Comparison of ENCODE assay signal across 9 cellular contexts in the genomic region with DNA sequence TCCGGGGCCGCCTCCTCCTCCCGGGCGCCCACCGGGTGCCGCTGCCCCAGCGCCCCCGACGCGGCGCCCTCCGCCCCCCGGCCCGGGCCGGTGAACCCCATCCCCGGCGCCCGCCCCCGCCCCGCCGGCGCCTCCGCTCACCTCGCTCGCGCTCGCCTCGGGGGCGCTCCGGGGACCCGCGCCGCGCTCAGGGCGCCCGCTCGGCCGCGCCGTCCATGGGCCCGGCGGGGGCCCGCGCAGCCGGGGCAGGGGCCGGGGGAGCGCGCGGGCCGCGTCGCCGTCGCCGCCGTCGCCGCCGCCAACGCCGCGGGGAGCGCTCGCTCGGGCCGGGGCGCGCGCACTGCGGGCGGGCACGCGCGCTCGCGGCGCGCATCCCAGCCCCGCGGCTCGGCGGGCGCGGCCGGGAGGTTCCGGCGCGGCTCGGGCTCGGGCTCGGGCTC. TPM values are rescaled to one million over a fixed set of nuclear protein-coding genes. Genes with fewer than 3 reads are reported as not detected.
DNase-seq lines count a peak whose midpoint lies in the region; ATAC-seq and TF ChIP-seq lines count a peak whose summit lies in the region.
"Had no signal": no experiment of that assay in that cellular context is flagged by ENCODE, and none has a peak within 500 bp of the region (broad histone marks: within the 10 kb centered on the region; RNA-seq: fewer than 3 reads in every experiment).

No MANE protein-coding gene starts in this region.

- no peaks in the 10 kb centered on the region for H3F3A ChIP-seq in smooth muscle cell (ENCODE audit: low read depth)

- H3K27ac ChIP-seq in SJCRH30 (no peak overlapping the region), iPS DF 6.9 (ENCODE audit: low read length) (no peak overlapping the region), smooth muscle cell (ENCODE audit: low read depth) (no peak overlapping the region)

- H3K27me3 ChIP-seq in SJCRH30 (peaks cover 17% of the 10 kb centered on the region), iPS DF 6.9 (ENCODE audit: control insufficient read depth, insufficient read depth, low read length) (peaks cover 17% of the 10 kb centered on the region), smooth muscle cell (ENCODE audit: low read depth) (peaks cover 29% of the 10 kb centered on the region)

- H3K4me2 ChIP-seq in smooth muscle cell: peak overlapping the region; percentile 81

- H3K9ac ChIP-seq in smooth muscle cell (ENCODE audit: low read depth): peak overlapping the region; percentile 87

- H3K4me1 ChIP-seq in SJCRH30: no peaks in the 10 kb centered on the region; the same call in 1 of the 2 replicates
- peaks cover 22% of the 10 kb centered on the region for H3K4me1 ChIP-seq in iPS DF 6.9 (ENCODE audit: control insufficient read depth, insufficient read depth, low read length)
- H3K4me1 ChIP-seq in smooth muscle cell (ENCODE audit: low read depth): no peaks in the 10 kb centered on the region

- H3K36me3 ChIP-seq in SJCRH30 (no peaks in the 10 kb centered on the region), iPS DF 6.9 (ENCODE audit: control insufficient read depth, insufficient read depth, low read length) (no peaks in the 10 kb centered on the region), smooth muscle cell (ENCODE audit: low read depth) (no peaks in the 10 kb centered on the region)

- no peak for TF ChIP-seq CTCF in smooth muscle cell (IDR thresholded peaks at IDR 0.05; ENCODE audit: borderline replicate concordance, insufficient read depth, poor library complexity, severe bottlenecking)
- no peak for TF ChIP-seq CTCF in omental fat pad (IDR thresholded peaks at IDR 0.05)

- DNase-seq in SJCRH30 (no peak), iPS DF 6.9 (ENCODE audit: low read depth, low spot score) (no peak), smooth muscle cell (lab: John Stamatoyannopoulos, UW; ENCODE audit: unreplicated experiment) (no peak), midbrain (lab: John Stamatoyannopoulos, UW) (no peak), NCI-H446 treated with DMSO at 0.1 percent for 48 hours (lab: John Stamatoyannopoulos, UW) (no peak), omental fat pad (ENCODE audit: low spot score) (no peak)

- no CpG with 5 or more reads among the region's 91 CpGs for WGBS in iPS DF 6.9 (ENCODE audit: insufficient coverage, insufficient read length)
- WGBS in smooth muscle cell (ENCODE audit: low lambda C conversion rate): under 1% methylated on average over 34 of the region's 91 CpGs

- H3K4me3 ChIP-seq in SJCRH30 (peak overlapping the region; percentile 60), iPS DF 6.9 (ENCODE audit: low read length) (peak overlapping the region; percentile 49; the same call in 1 of the 2 replicates), smooth muscle cell (peak overlapping the region; percentile 53)

- no peaks in the 10 kb centered on the region for H3K9me3 ChIP-seq in SJCRH30 (replicated peaks)
- H3K9me3 ChIP-seq in iPS DF 6.9 (ENCODE audit: control insufficient read depth, insufficient read depth, low read length): no peaks in the 10 kb centered on the region
- no peaks in the 10 kb centered on the region for H3K9me3 ChIP-seq in smooth muscle cell (replicated peaks; ENCODE audit: low read depth)

- ATAC-seq in GM18909 (IDR thresholded peaks at IDR 0.05; ENCODE audit: poor library complexity, unreplicated experiment) (peak; percentile 3), omental fat pad (ENCODE audit: low FRiP score) (no peak), HG02623 (IDR thresholded peaks at IDR 0.05; ENCODE audit: unreplicated experiment) (no peak)

- H4K20me1 ChIP-seq in smooth muscle cell (ENCODE audit: low read depth): peaks cover 44% of the 10 kb centered on the region

- H3K79me2 ChIP-seq in smooth muscle cell (ENCODE audit: low read depth): peaks cover 6% of the 10 kb centered on the region

- no peak overlapping the region for H2AFZ ChIP-seq in smooth muscle cell (ENCODE audit: low read depth)

RNA-seq across cellular contexts. Expression of a gene that starts 0.3 kb away (rescaled TPM):
- 0.71 and 0.83 TPM in 2 replicates for total RNA-seq in SJCRH30 (2014; rRNA removed; shearing (Covaris generic))
- total RNA-seq in smooth muscle cell (2.2 and 6.3 TPM in 2 replicates), omental fat pad (1 to 10 TPM in 3 of 4 donors, under 1 TPM in 1; 0.47 to 5.6 (median 4.0) TPM)
- polyA plus RNA-seq in smooth muscle cell: 5.0 and 8.2 TPM in 2 replicates

RNA-seq across cellular contexts. Expression of a gene that starts 13.3 kb away (rescaled TPM):
- total RNA-seq in SJCRH30 (2014; rRNA removed; shearing (Covaris generic)): not detected in 2 replicates
- not detected in 2 replicates for total RNA-seq in smooth muscle cell
- polyA plus RNA-seq in smooth muscle cell: 0.45 TPM in 1 of 2 replicates, not detected in the other
- not detected for total RNA-seq in omental fat pad
- total RNA-seq: WTC11 had no signal

RNA-seq across cellular contexts. Expression of a gene that starts 26.3 kb away (rescaled TPM):
- not detected in 2 replicates for total RNA-seq in SJCRH30 (2014; rRNA removed; shearing (Covaris generic))
- not detected in 2 replicates for total RNA-seq in smooth muscle cell
- polyA plus RNA-seq in smooth muscle cell: 0.14 TPM in 1 of 2 replicates, not detected in the other
- not detected for total RNA-seq in omental fat pad
- total RNA-seq: WTC11 had no signal

RNA-seq across cellular contexts. Expression of a gene that starts 36.5 kb away (rescaled TPM):
- not detected in 2 replicates for total RNA-seq in SJCRH30 (2014; rRNA removed; shearing (Covaris generic))
- not detected in 2 replicates for total RNA-seq in smooth muscle cell
- not detected in 2 replicates for polyA plus RNA-seq in smooth muscle cell
- total RNA-seq in omental fat pad: not detected
- total RNA-seq: WTC11 had no signal

RNA-seq across cellular contexts. Expression of a gene that starts 50.2 kb away (rescaled TPM):
- not detected in 2 replicates for total RNA-seq in SJCRH30 (2014; rRNA removed; shearing (Covaris generic))
- total RNA-seq in smooth muscle cell (not detected in 2 replicates), omental fat pad (not detected)
- not detected in 2 replicates for polyA plus RNA-seq in smooth muscle cell
- total RNA-seq: WTC11 had no signal
